ENCODE assay signal across 10 cellular contexts in genomic region chr5:153964201-153965101, GRCh38.
DNase-seq lines count a peak whose midpoint lies in the region; ATAC-seq and TF ChIP-seq lines count a peak whose summit lies in the region.
"Had no signal": no experiment of that assay in that cellular context is flagged by ENCODE, and none has a peak within 500 bp of the region (broad histone marks: within the 10 kb centered on the region; RNA-seq: fewer than 3 reads in every experiment).

No MANE protein-coding gene starts in this region.

- DNase-seq in chondrocyte (ENCODE audit: low spot score) (no peak), neural progenitor cell (ENCODE audit: low spot score) (no peak), NCI-H2107 treated with DMSO at 0.1 percent for 48 hours (lab: John Stamatoyannopoulos, UW; ENCODE audit: unreplicated experiment) (no peak)
- no peak for DNase-seq in activated T-helper 2 cell treated with anti-CD3 and anti-CD28 coated beads, Interferon-gamma antibody, Interleukin-2, Interleukin-4, amounts not matched to agents 10 μg/mL and 5 μg/mL and 100 μg/mL, durations not matched to agents 14 hours and 24 hours and 36 hours (ENCODE audit: low spot score)
- DNase-seq: activated CD4-positive, CD25-positive, alpha-beta regulatory T cell had no signal

- H3K4me3 Mint-ChIP-seq in chondrocyte (ENCODE audit: unreplicated experiment) (peak overlapping the region; percentile 61), neural progenitor cell (no peak overlapping the region)
- H3K4me3 Mint-ChIP-seq in activated T-helper 2 cell treated with anti-CD3 and anti-CD28 coated beads, Interferon-gamma antibody, Interleukin-2, Interleukin-4, amounts not matched to agents 10 μg/mL and 5 μg/mL and 100 μg/mL, durations not matched to agents 14 hours and 24 hours and 36 hours (ENCODE audit: low read depth), result no peak overlapping the region
- H3K4me3 Mint-ChIP-seq: activated naive CD4-positive, alpha-beta T cell treated with anti-CD3 and anti-CD28 coated beads for 36 hours had no signal

- peak overlapping the region; percentile 30 for H2AFZ ChIP-seq in neural progenitor cell (replicated peaks)

- no peaks in the 10 kb centered on the region for H3K36me3 ChIP-seq in neural progenitor cell

- H3K27me3 ChIP-seq in neural progenitor cell, result no peaks in the 10 kb centered on the region

- no peaks in the 10 kb centered on the region for H3K9me3 ChIP-seq in neural progenitor cell (ENCODE audit: low read depth)

- H4K20me1 ChIP-seq in neural progenitor cell (ENCODE audit: low read depth), result no peaks in the 10 kb centered on the region

- H3K9ac ChIP-seq in neural progenitor cell, result no peak overlapping the region

- H3K4me3 ChIP-seq in neural progenitor cell, result no peak overlapping the region

- peaks cover 2% of the 10 kb centered on the region for H3K36me3 Mint-ChIP-seq in chondrocyte (ENCODE audit: low read depth)
- no peaks in the 10 kb centered on the region for H3K36me3 Mint-ChIP-seq in neural progenitor cell
- H3K36me3 Mint-ChIP-seq in activated T-helper 2 cell treated with anti-CD3 and anti-CD28 coated beads, Interferon-gamma antibody, Interleukin-2, Interleukin-4, amounts not matched to agents 10 μg/mL and 5 μg/mL and 100 μg/mL, durations not matched to agents 14 hours and 24 hours and 36 hours (ENCODE audit: low read depth), result no peaks in the 10 kb centered on the region

- H3K4me1 Mint-ChIP-seq in chondrocyte (ENCODE audit: low read depth), result peaks cover 27% of the 10 kb centered on the region
- peaks cover 17% of the 10 kb centered on the region for H3K4me1 Mint-ChIP-seq in neural progenitor cell
- H3K4me1 Mint-ChIP-seq in activated T-helper 2 cell treated with anti-CD3 and anti-CD28 coated beads, Interferon-gamma antibody, Interleukin-2, Interleukin-4, amounts not matched to agents 10 μg/mL and 5 μg/mL and 100 μg/mL, durations not matched to agents 14 hours and 24 hours and 36 hours (ENCODE audit: low read depth), result peaks cover 6% of the 10 kb centered on the region

- peak; percentile 17 for ATAC-seq in GM18511 (IDR thresholded peaks at IDR 0.05; ENCODE audit: unreplicated experiment)
- ATAC-seq in HG02852 (IDR thresholded peaks at IDR 0.05; ENCODE audit: unreplicated experiment), result peak; percentile 7
- no peak for ATAC-seq in GM19328 (IDR thresholded peaks at IDR 0.05; ENCODE audit: unreplicated experiment)
- ATAC-seq in GM21447 (IDR thresholded peaks at IDR 0.05; ENCODE audit: unreplicated experiment), result no peak

- H3F3A ChIP-seq in neural progenitor cell (ENCODE audit: low read depth), result peaks cover 7% of the 10 kb centered on the region

- H3K4me1 ChIP-seq in neural progenitor cell, result peaks cover 18% of the 10 kb centered on the region

- H3K27ac ChIP-seq in neural progenitor cell, result no peak overlapping the region

- peaks cover 8% of the 10 kb centered on the region for H3K27me3 Mint-ChIP-seq in chondrocyte (ENCODE audit: low read depth)
- peaks cover 13% of the 10 kb centered on the region for H3K27me3 Mint-ChIP-seq in neural progenitor cell (ENCODE audit: insufficient read depth, low read depth)
- H3K27me3 Mint-ChIP-seq in activated T-helper 2 cell treated with anti-CD3 and anti-CD28 coated beads, Interferon-gamma antibody, Interleukin-2, Interleukin-4, amounts not matched to agents 10 μg/mL and 5 μg/mL and 100 μg/mL, durations not matched to agents 14 hours and 24 hours and 36 hours (ENCODE audit: low read depth), result peaks cover 6% of the 10 kb centered on the region

- H3K9me3 Mint-ChIP-seq in chondrocyte (ENCODE audit: low read depth) (no peaks in the 10 kb centered on the region), neural progenitor cell (no peaks in the 10 kb centered on the region)
- H3K9me3 Mint-ChIP-seq in activated T-helper 2 cell treated with anti-CD3 and anti-CD28 coated beads, Interferon-gamma antibody, Interleukin-2, Interleukin-4, amounts not matched to agents 10 μg/mL and 5 μg/mL and 100 μg/mL, durations not matched to agents 14 hours and 24 hours and 36 hours, result no peaks in the 10 kb centered on the region
- H3K9me3 Mint-ChIP-seq: activated naive CD4-positive, alpha-beta T cell treated with anti-CD3 and anti-CD28 coated beads for 36 hours had no signal

- intact Hi-C loops in activated T-helper 2 cell treated with anti-CD3 and anti-CD28 coated beads, Interferon-gamma antibody, Interleukin-2, Interleukin-4, amounts not matched to agents 10 μg/mL and 5 μg/mL and 100 μg/mL, durations not matched to agents 14 hours and 24 hours and 36 hours (cut with micrococcal nuclease), result loop anchor here (1.0 kb wide), 1 partner anchor 1432 kb away; no protein-coding TSS in a partner anchor

- H3K79me2 ChIP-seq in neural progenitor cell (ENCODE audit: low read depth), result no peaks in the 10 kb centered on the region

- H3K27ac Mint-ChIP-seq in chondrocyte (ENCODE audit: unreplicated experiment) (no peak overlapping the region), neural progenitor cell (no peak overlapping the region)
- no peak overlapping the region for H3K27ac Mint-ChIP-seq in activated T-helper 2 cell treated with anti-CD3 and anti-CD28 coated beads, Interferon-gamma antibody, Interleukin-2, Interleukin-4, amounts not matched to agents 10 μg/mL and 5 μg/mL and 100 μg/mL, durations not matched to agents 14 hours and 24 hours and 36 hours
- H3K27ac Mint-ChIP-seq: activated naive CD4-positive, alpha-beta T cell treated with anti-CD3 and anti-CD28 coated beads for 36 hours had no signal

- peak overlapping the region; percentile 48 for H3K4me2 ChIP-seq in neural progenitor cell

- no peak for TF ChIP-seq CTCF in chondrocyte (IDR thresholded peaks at IDR 0.05)
- TF ChIP-seq CTCF in neural progenitor cell (IDR thresholded peaks at IDR 0.05), result no peak

Comparison
In these comparisons a context has a peak if more than half of its experiments do, and no peak if none do; other contexts are left out.
1. ATAC-seq: peak in GM18511 (single experiment) and HG02852 (single experiment); none in GM19328 (single experiment) and GM21447 (single experiment).